In the genomic region with DNA sequence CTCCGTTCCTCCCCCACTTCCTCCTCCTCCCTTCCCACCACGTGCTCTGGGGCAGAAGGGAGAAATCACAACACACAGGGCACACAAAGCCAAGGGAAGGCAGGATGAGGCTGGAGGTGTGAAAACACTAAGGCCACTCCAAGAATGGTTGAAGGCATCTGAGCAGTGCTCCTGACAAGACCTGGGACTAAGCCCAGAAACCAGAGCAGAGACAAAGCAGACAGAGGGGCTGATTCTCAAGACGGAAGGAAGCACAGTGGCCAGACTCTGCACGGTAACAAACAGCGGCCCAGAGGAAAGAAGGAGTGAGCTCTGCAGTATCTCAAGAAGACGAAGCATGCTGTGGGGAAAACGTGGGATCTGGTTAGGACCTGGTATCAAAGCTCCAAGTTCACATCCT, we compare ENCODE assay signal across 21 cellular contexts.
"Had no signal": no experiment of that assay in that cellular context is flagged by ENCODE, and none has a peak within 500 bp of the region (broad histone marks: within the 10 kb centered on the region; RNA-seq: fewer than 3 reads in every experiment).

No MANE protein-coding gene starts in this region.

- H3K4me3 ChIP-seq: right lobe of liver, skin epidermis, uterus had no signal

- H3K4me1 ChIP-seq: foreskin keratinocyte, parathyroid adenoma, uterus had no signal

- H3K27me3 ChIP-seq: right lobe of liver, uterus had no signal

- ATAC-seq: activated CD8-positive, alpha-beta T cell treated with anti-CD3 and anti-CD28 coated beads for 36 hours; activated T-cell treated with anti-CD3 and anti-CD28 coated beads, Interleukin-2, amount 50 U/mL, for 4 hours; activated T-helper 17 cell treated with anti-CD3 and anti-CD28 coated beads, Interleukin-2, amount 50 U/mL, for 72 hours; esophagus mucosa; foreskin keratinocyte; naive thymus-derived CD8-positive, alpha-beta T cell; right lobe of liver; stimulated activated effector memory CD8-positive, alpha-beta T cell treated with anti-CD3 and anti-CD28 coated beads, Interleukin-12 subunit alpha, Interleukin-12 subunit beta, amount 100 ng/mL, for 72 hours had no signal

- H3K9me3 ChIP-seq: right lobe of liver, uterus had no signal

- DNase-seq: activated B cell treated with CpG ODN at 0.5 μM for 24 hours; activated CD4-positive, alpha-beta T cell treated with anti-CD3 and anti-CD28 coated beads, Interleukin-2, amount 50 U/mL, for 1 hour; activated CD8-positive, alpha-beta T cell treated with anti-CD3 and anti-CD28 coated beads for 36 hours; activated gamma-delta T cell treated with Interleukin-2 at 50 U/mL for 16 hours; activated naive CD4-positive, alpha-beta T cell treated with anti-CD3 and anti-CD28 coated beads, Interleukin-2, amount 50 U/mL, for 16 hours; activated T-cell treated with anti-CD3 and anti-CD28 coated beads, Interleukin-2, amount 50 U/mL, for 4 hours; amniotic stem cell; central memory CD4-positive, alpha-beta T cell; foreskin keratinocyte; mammary epithelial cell; occipital lobe; right lobe of liver; stimulated activated CD4-positive, alpha-beta T cell treated with anti-CD3 and anti-CD28 coated beads, Interleukin-4, amount 100 ng/mL, for 24 hours; T-helper 1 cell; uterus had no signal

- H3K27ac ChIP-seq: foreskin keratinocyte, parathyroid adenoma, right lobe of liver, skin epidermis, uterus had no signal

- H3K36me3 ChIP-seq: right lobe of liver, uterus had no signal
